In the genomic region with DNA sequence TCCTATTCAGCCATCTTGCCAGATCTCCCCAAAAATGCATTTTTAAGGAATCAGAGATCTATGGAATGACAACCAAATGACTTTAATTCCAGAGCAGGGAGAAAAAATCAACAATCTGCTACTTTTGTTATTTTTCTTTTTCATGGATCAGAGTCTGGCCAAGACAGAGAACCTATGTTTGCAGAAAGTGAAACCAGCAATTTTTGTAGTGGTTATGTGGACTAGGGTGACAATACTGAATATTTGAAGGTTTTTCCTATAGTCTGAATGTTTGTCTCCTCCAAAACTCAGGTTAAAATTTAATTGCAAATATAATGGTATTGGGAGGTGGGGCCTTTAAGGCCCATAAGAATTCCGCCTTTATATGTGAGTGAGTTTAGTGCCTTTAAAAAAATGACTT, we compare ENCODE assay signal across 17 cellular contexts. TPM values are rescaled to one million over a fixed set of nuclear protein-coding genes. Genes with fewer than 3 reads are reported as not detected.
A peak's percentile ranks its signal among the peaks of the same experiment; 100 is the strongest.
DNase-seq lines count a peak whose midpoint lies in the region; ATAC-seq lines count a peak whose summit lies in the region.
"Had no signal": no experiment of that assay in that cellular context is flagged by ENCODE, and none has a peak within 500 bp of the region (broad histone marks: within the 10 kb centered on the region; RNA-seq: fewer than 3 reads in every experiment).

No MANE protein-coding gene starts in this region.

- DNase-seq in stimulated activated naive CD8-positive, alpha-beta T cell treated with anti-CD3 and anti-CD28 coated beads, Interleukin-15, Interleukin-2, amounts not matched to agents 100 U/mL and 50 U/mL, for 24 hours = no peak
- no peak for DNase-seq in activated CD8-positive, alpha-beta T cell treated with anti-CD3 and anti-CD28 coated beads, Interleukin-2, amount 10 ng/mL, durations not matched to agents 7 days and 5 days
- DNase-seq in mesendoderm = no peak
- DNase-seq in NCI-H446 (lab: John Stamatoyannopoulos, UW) = no peak
- DNase-seq in NCI-H2081 (lab: John Stamatoyannopoulos, UW) = no peak
- DNase-seq in ecto neural progenitor cell (ENCODE audit: low spot score) = no peak
- DNase-seq in NCI-H2196 (lab: John Stamatoyannopoulos, UW; ENCODE audit: unreplicated experiment) = no peak
- DNase-seq: EL, GF-D8, NCI-H1436, NCI-H187 treated with DMSO at 0.1 percent for 48 hours, NCI-H2227 treated with DMSO at 0.1 percent for 48 hours, NCI-H748 treated with DMSO at 0.1 percent for 48 hours, Peyer's patch, SJCRH30 had no signal

- peaks cover 7% of the 10 kb centered on the region for H3K4me1 Mint-ChIP-seq in stimulated activated naive CD8-positive, alpha-beta T cell treated with anti-CD3 and anti-CD28 coated beads, Interleukin-15, Interleukin-2, amounts not matched to agents 100 ng/mL and 50 ng/mL, for 24 hours (ENCODE audit: low read depth)
- peaks cover 40% of the 10 kb centered on the region for H3K4me1 Mint-ChIP-seq in activated CD8-positive, alpha-beta T cell treated with anti-CD3 and anti-CD28 coated beads, Interleukin-2, amount 10 ng/mL, durations not matched to agents 7 days and 5 days (ENCODE audit: low read depth)

- H3K36me3 ChIP-seq in mesendoderm (ENCODE audit: control insufficient read depth, insufficient read depth, low read length) = no peaks in the 10 kb centered on the region
- H3K36me3 ChIP-seq: Peyer's patch, SJCRH30 had no signal

- H4K8ac ChIP-seq in mesendoderm (ENCODE audit: low read depth, low read length) = no peak overlapping the region

- no peak for ATAC-seq in stimulated activated naive CD8-positive, alpha-beta T cell treated with anti-CD3 and anti-CD28 coated beads, Interleukin-15, Interleukin-2, amounts not matched to agents 100 U/mL and 50 U/mL, for 24 hours
- ATAC-seq in activated CD8-positive, alpha-beta T cell treated with anti-CD3 and anti-CD28 coated beads, Interleukin-2, amount 10 ng/mL, durations not matched to agents 7 days and 5 days = peak; percentile 47

- CTCF ChIA-PET in activated CD8-positive, alpha-beta T cell treated with anti-CD3 and anti-CD28 coated beads, Interleukin-2, amount 10 ng/mL, durations not matched to agents 7 days and 5 days (lab: Charles Lee) = no interaction called here

- H3K4me3 Mint-ChIP-seq in stimulated activated naive CD8-positive, alpha-beta T cell treated with anti-CD3 and anti-CD28 coated beads, Interleukin-15, Interleukin-2, amounts not matched to agents 100 ng/mL and 50 ng/mL, for 24 hours = no peak overlapping the region
- peak overlapping the region; percentile 13 for H3K4me3 Mint-ChIP-seq in activated CD8-positive, alpha-beta T cell treated with anti-CD3 and anti-CD28 coated beads, Interleukin-2, amount 10 ng/mL, durations not matched to agents 7 days and 5 days

- no peak overlapping the region for H3K56ac ChIP-seq in mesendoderm (ENCODE audit: low read length)

- H3K4me1 ChIP-seq in mesendoderm (ENCODE audit: control insufficient read depth, low read depth, low read length) = peaks cover 8% of the 10 kb centered on the region

- no peaks in the 10 kb centered on the region for H3K27me3 ChIP-seq in mesendoderm (ENCODE audit: insufficient read depth, low read length, poor library complexity)
- H3K27me3 ChIP-seq: Peyer's patch, SJCRH30 had no signal

- no peak overlapping the region for H2BK120ac ChIP-seq in mesendoderm (ENCODE audit: low read depth, low read length)

- peak overlapping the region; percentile 43 for H3K18ac ChIP-seq in mesendoderm (ENCODE audit: low read length)

- no peak overlapping the region for H3K27ac ChIP-seq in mesendoderm (ENCODE audit: low read depth, low read length)
- H3K27ac ChIP-seq: C4-2B, Peyer's patch, SJCRH30 had no signal

- H3K9ac ChIP-seq in mesendoderm (ENCODE audit: low read length) = no peak overlapping the region

- H3K4me2 ChIP-seq in mesendoderm (ENCODE audit: low read length) = no peak overlapping the region

- peak overlapping the region; percentile 11 for H2BK5ac ChIP-seq in mesendoderm (ENCODE audit: low read length)

- no peaks in the 10 kb centered on the region for H3K79me2 ChIP-seq in mesendoderm (ENCODE audit: control insufficient read depth, insufficient read depth, low read length)

- H4K5ac ChIP-seq in mesendoderm (ENCODE audit: low read length) = no peak overlapping the region

- POLR2A ChIA-PET in activated CD8-positive, alpha-beta T cell treated with anti-CD3 and anti-CD28 coated beads, Interleukin-2, amount 10 ng/mL, durations not matched to agents 7 days and 5 days (lab: Charles Lee) = no interaction called here

- no peaks in the 10 kb centered on the region for H3K9me3 Mint-ChIP-seq in stimulated activated naive CD8-positive, alpha-beta T cell treated with anti-CD3 and anti-CD28 coated beads, Interleukin-15, Interleukin-2, amounts not matched to agents 100 ng/mL and 50 ng/mL, for 24 hours
- peaks cover 4% of the 10 kb centered on the region for H3K9me3 Mint-ChIP-seq in activated CD8-positive, alpha-beta T cell treated with anti-CD3 and anti-CD28 coated beads, Interleukin-2, amount 10 ng/mL, durations not matched to agents 7 days and 5 days (ENCODE audit: insufficient read depth)

- H3K4me3 ChIP-seq in mesendoderm (ENCODE audit: low read length) = no peak overlapping the region
- H3K4me3 ChIP-seq: Peyer's patch, SJCRH30 had no signal

- H2BK15ac ChIP-seq in mesendoderm (replicated peaks; ENCODE audit: low read depth) = no peak overlapping the region

- no peak overlapping the region for H3K23ac ChIP-seq in mesendoderm (ENCODE audit: low read length)

- H3K27me3 Mint-ChIP-seq in stimulated activated naive CD8-positive, alpha-beta T cell treated with anti-CD3 and anti-CD28 coated beads, Interleukin-15, Interleukin-2, amounts not matched to agents 100 ng/mL and 50 ng/mL, for 24 hours = no peaks in the 10 kb centered on the region
- no peaks in the 10 kb centered on the region for H3K27me3 Mint-ChIP-seq in activated CD8-positive, alpha-beta T cell treated with anti-CD3 and anti-CD28 coated beads, Interleukin-2, amount 10 ng/mL, durations not matched to agents 7 days and 5 days (ENCODE audit: low read depth)

- WGBS in mesendoderm (ENCODE audit: extremely low coverage, insufficient coverage, low lambda C conversion rate) = no CpG with 5 or more reads among the region's 1 CpG

- peak overlapping the region; percentile 0 for H3K27ac Mint-ChIP-seq in stimulated activated naive CD8-positive, alpha-beta T cell treated with anti-CD3 and anti-CD28 coated beads, Interleukin-15, Interleukin-2, amounts not matched to agents 100 ng/mL and 50 ng/mL, for 24 hours
- H3K27ac Mint-ChIP-seq in activated CD8-positive, alpha-beta T cell treated with anti-CD3 and anti-CD28 coated beads, Interleukin-2, amount 10 ng/mL, durations not matched to agents 7 days and 5 days = peak overlapping the region; percentile 71

- H2AK5ac ChIP-seq in mesendoderm (ENCODE audit: low read length) = no peak overlapping the region

- H3K79me1 ChIP-seq in mesendoderm (ENCODE audit: low read length) = no peaks in the 10 kb centered on the region

- H3K36me3 Mint-ChIP-seq in stimulated activated naive CD8-positive, alpha-beta T cell treated with anti-CD3 and anti-CD28 coated beads, Interleukin-15, Interleukin-2, amounts not matched to agents 100 ng/mL and 50 ng/mL, for 24 hours (ENCODE audit: low read depth) = peaks cover 54% of the 10 kb centered on the region
- H3K36me3 Mint-ChIP-seq in activated CD8-positive, alpha-beta T cell treated with anti-CD3 and anti-CD28 coated beads, Interleukin-2, amount 10 ng/mL, durations not matched to agents 7 days and 5 days (ENCODE audit: low read depth) = peaks cover 61% of the 10 kb centered on the region

- no peak overlapping the region for H3K4ac ChIP-seq in mesendoderm (ENCODE audit: low read depth, low read length)

RNA-seq across cellular contexts. Expression of gene KLRK1, which starts 30.9 kb away (rescaled TPM):
- 100 to 1,000 TPM; 117 to 123 TPM for total RNA-seq in activated CD8-positive, alpha-beta T cell treated with anti-CD3 and anti-CD28 coated beads, Interleukin-2, amount 10 ng/mL, durations not matched to agents 7 days and 5 days
- polyA plus RNA-seq in mesendoderm (2013, experiment 1 of 2) = 0.08 TPM
- not detected for polyA plus RNA-seq in mesendoderm (2013, experiment 2 of 2)
- total RNA-seq: SJCRH30 had no signal

RNA-seq across cellular contexts. Expression of gene KLRC4, which starts 50.6 kb away (rescaled TPM):
- 1 to 10 TPM; 3.6 to 4.9 TPM for total RNA-seq in activated CD8-positive, alpha-beta T cell treated with anti-CD3 and anti-CD28 coated beads, Interleukin-2, amount 10 ng/mL, durations not matched to agents 7 days and 5 days
- polyA plus RNA-seq in mesendoderm (2013, experiment 1 of 2) = not detected
- polyA plus RNA-seq in mesendoderm (2013, experiment 2 of 2) = not detected
- total RNA-seq: SJCRH30 had no signal

RNA-seq across cellular contexts. Expression of gene KLRD1, which starts 51.3 kb away (rescaled TPM):
- total RNA-seq in activated CD8-positive, alpha-beta T cell treated with anti-CD3 and anti-CD28 coated beads, Interleukin-2, amount 10 ng/mL, durations not matched to agents 7 days and 5 days = 1 to 10 TPM; 7.6 to 8.8 TPM
- under 0.01 TPM for polyA plus RNA-seq in mesendoderm (2013, experiment 1 of 2)
- not detected for polyA plus RNA-seq in mesendoderm (2013, experiment 2 of 2)
